ENCODE assay signal across 9 cellular contexts in the genomic region with DNA sequence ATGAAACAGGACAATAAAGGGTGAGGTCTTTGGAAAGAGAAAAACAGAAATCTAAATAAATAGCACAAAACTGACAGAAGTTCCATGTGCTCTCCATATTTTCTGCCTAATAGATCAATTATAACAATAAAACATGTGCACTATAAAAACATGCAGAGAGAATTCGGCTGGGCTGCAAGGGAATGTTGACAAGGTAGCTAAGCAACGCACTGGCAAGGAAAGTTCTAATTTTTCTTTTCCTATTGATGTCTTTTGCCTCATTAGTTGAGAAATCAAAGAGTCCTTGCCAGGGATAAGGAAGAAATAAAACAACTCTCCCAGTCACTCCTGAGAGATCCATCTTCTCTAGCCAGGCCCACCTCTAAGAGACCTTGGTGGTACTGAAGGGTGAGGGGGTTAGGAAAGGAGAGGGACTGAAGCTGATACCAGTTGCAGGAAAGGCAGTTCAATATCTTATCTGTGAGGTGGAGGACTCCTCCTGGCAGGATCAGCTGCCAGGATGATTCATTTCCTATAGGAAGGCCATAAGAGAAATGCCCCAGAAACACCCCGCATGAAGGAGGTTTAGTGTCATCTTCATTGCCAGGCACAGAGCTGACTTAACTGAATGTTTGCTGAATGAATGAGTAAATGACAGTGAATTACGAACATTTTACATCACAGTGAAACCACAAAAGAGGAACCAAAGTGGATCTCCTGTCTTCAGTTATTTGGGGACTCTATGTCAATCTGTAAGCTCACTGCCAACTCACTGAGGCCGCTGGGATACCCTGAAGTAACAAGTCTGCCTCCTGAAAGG.
DNase-seq lines count a peak whose midpoint lies in the region; ATAC-seq, FAIRE-seq and TF ChIP-seq lines count a peak whose summit lies in the region.
"Had no signal": no experiment of that assay in that cellular context is flagged by ENCODE, and none has a peak within 500 bp of the region (broad histone marks: within the 10 kb centered on the region; RNA-seq: fewer than 3 reads in every experiment).

No MANE protein-coding gene starts in this region.

- intact Hi-C loops in Calu3 (cut with micrococcal nuclease; ENCODE audit: unreplicated experiment), result loop anchor here (5.0 kb wide), 1 partner anchor 37 kb away; no protein-coding TSS in a partner anchor

- peak in 2 of 4 donors; percentile 10 to 49 for TF ChIP-seq EP300 in upper lobe of left lung (IDR thresholded peaks at IDR 0.05)

- TF ChIP-seq CTCF in GM12864 (IDR thresholded peaks at IDR 0.05; ENCODE audit: low read depth, low read length, missing control alignments) (no peak), upper lobe of left lung (IDR thresholded peaks at IDR 0.05) (no peak), endothelial cell (IDR thresholded peaks at IDR 0.05; ENCODE audit: unreplicated experiment) (no peak), Calu3 (IDR thresholded peaks at IDR 0.05; ENCODE audit: unreplicated experiment) (no peak)

- H3K4me3 ChIP-seq in GM12864 (ENCODE audit: low read depth, low read length) (no peak overlapping the region), upper lobe of left lung (no peak overlapping the region)

- peaks cover 0 to 2% of the 10 kb centered on the region in 2 donors for H3K9me3 Mint-ChIP-seq in effector memory CD8-positive, alpha-beta T cell
- H3K9me3 Mint-ChIP-seq in endothelial cell (ENCODE audit: unreplicated experiment), result no peaks in the 10 kb centered on the region
- no peaks in the 10 kb centered on the region for H3K9me3 Mint-ChIP-seq in Calu3 (ENCODE audit: low read depth, unreplicated experiment)

- H3K27me3 Mint-ChIP-seq in effector memory CD8-positive, alpha-beta T cell, result peaks cover 0 to 6% of the 10 kb centered on the region in 2 donors
- H3K27me3 Mint-ChIP-seq in endothelial cell (ENCODE audit: unreplicated experiment) (peaks cover 1% of the 10 kb centered on the region), Calu3 (ENCODE audit: unreplicated experiment) (no peaks in the 10 kb centered on the region)
- H3K27me3 Mint-ChIP-seq: activated naive CD8-positive, alpha-beta T cell treated with anti-CD3 and anti-CD28 coated beads, Interleukin-2, amount 10 ng/mL, durations not matched to agents 7 days and 5 days had no signal

- H3K36me3 ChIP-seq in upper lobe of left lung, result no peaks in the 10 kb centered on the region

- H3K4me1 Mint-ChIP-seq in effector memory CD8-positive, alpha-beta T cell (ENCODE audit: low read depth in 2 of 2), result peaks cover 0 to 3% of the 10 kb centered on the region in 2 donors
- H3K4me1 Mint-ChIP-seq in endothelial cell (ENCODE audit: unreplicated experiment) (peaks cover 37% of the 10 kb centered on the region), Calu3 (ENCODE audit: low read depth, unreplicated experiment) (peaks cover 19% of the 10 kb centered on the region)

- H3K36me3 Mint-ChIP-seq in effector memory CD8-positive, alpha-beta T cell (ENCODE audit: insufficient read depth), result no peaks in the 10 kb centered on the region
- H3K36me3 Mint-ChIP-seq in endothelial cell (ENCODE audit: low read depth, unreplicated experiment) (no peaks in the 10 kb centered on the region), Calu3 (ENCODE audit: insufficient read depth, unreplicated experiment) (no peaks in the 10 kb centered on the region)

- H3K27ac ChIP-seq in upper lobe of left lung, result no peak overlapping the region

- CTCF ChIA-PET in Calu3 (lab: Charles Lee), result interaction anchor here (0.6 kb wide), 1 partner anchor 1377 kb away, joined by 3 read pairs; no protein-coding TSS in a partner anchor

- no TSS peak for BruUV-seq in Calu3 (replicated peaks; lab: Mats Ljungman, UMichigan)

- no peak for FAIRE-seq in HTR-8/SVneo (lab: Jason Lieb, UNC)

- H3K27me3 ChIP-seq in upper lobe of left lung, result no peaks in the 10 kb centered on the region

- no peak for TF ChIP-seq POLR2A in upper lobe of left lung (IDR thresholded peaks at IDR 0.05)

- H3K27ac Mint-ChIP-seq in effector memory CD8-positive, alpha-beta T cell, result no peak overlapping the region
- H3K27ac Mint-ChIP-seq in endothelial cell (ENCODE audit: unreplicated experiment) (no peak overlapping the region), Calu3 (ENCODE audit: unreplicated experiment) (no peak overlapping the region)
- H3K27ac Mint-ChIP-seq: activated naive CD8-positive, alpha-beta T cell treated with anti-CD3 and anti-CD28 coated beads, Interleukin-2, amount 10 ng/mL, durations not matched to agents 7 days and 5 days had no signal

- WGBS in upper lobe of left lung, 2 donors, result 54 to 57% methylated on average over 5 of the region's 5 CpGs

- no peaks in the 10 kb centered on the region for H3K9me3 ChIP-seq in upper lobe of left lung

- no peak overlapping the region for H3K4me3 Mint-ChIP-seq in effector memory CD8-positive, alpha-beta T cell
- H3K4me3 Mint-ChIP-seq in endothelial cell (ENCODE audit: unreplicated experiment) (no peak overlapping the region), Calu3 (ENCODE audit: low read depth, unreplicated experiment) (no peak overlapping the region)
- H3K4me3 Mint-ChIP-seq: activated naive CD8-positive, alpha-beta T cell treated with anti-CD3 and anti-CD28 coated beads, Interleukin-2, amount 10 ng/mL, durations not matched to agents 7 days and 5 days had no signal

- DNase-seq in GM12864 (ENCODE audit: low read depth) (peak; percentile 36), HTR-8/SVneo (ENCODE audit: insufficient read length, low spot score) (peak; percentile 21), upper lobe of left lung (peak in 1 of 2 donors; percentile 41), endothelial cell (ENCODE audit: low spot score) (no peak), Calu3 (no peak), putamen (ENCODE audit: low spot score) (no peak)
- no peak for DNase-seq in effector memory CD8-positive, alpha-beta T cell
- DNase-seq: activated naive CD8-positive, alpha-beta T cell treated with anti-CD3 and anti-CD28 coated beads, Interleukin-2, amount 10 ng/mL, durations not matched to agents 7 days and 5 days had no signal

- ATAC-seq in GM21619 (IDR thresholded peaks at IDR 0.05; ENCODE audit: unreplicated experiment), result peak; percentile 91
- ATAC-seq in effector memory CD8-positive, alpha-beta T cell (replicated peaks), result peak; percentile 41
- peak; percentile 47 to 82 for ATAC-seq in upper lobe of left lung (ENCODE audit: low FRiP score in 2 of 2)

- peaks cover 0 to 20% (median 6%) of the 10 kb centered on the region in 4 donors for H3K4me1 ChIP-seq in upper lobe of left lung

Comparison
In these comparisons a context has a peak if more than half of its experiments do, and no peak if none do; other contexts are left out.
1. DNase-seq: peak in GM12864 (single experiment) and HTR-8/SVneo (single experiment); none in effector memory CD8-positive, alpha-beta T cell (0 of 3), endothelial cell (single experiment), Calu3 (single experiment) and putamen (single experiment).
2. ATAC-seq: peak in every context shown above with its lines; median percentile 91 in GM21619; 64 in upper lobe of left lung; 41 in effector memory CD8-positive, alpha-beta T cell.